13 cellular contexts compared by ENCODE assay signal in genomic region chr9:20512636-20513035, GRCh38.
DNase-seq lines count a peak whose midpoint lies in the region; ATAC-seq and TF ChIP-seq lines count a peak whose summit lies in the region.
"Had no signal": no experiment of that assay in that cellular context is flagged by ENCODE, and none has a peak within 500 bp of the region (broad histone marks: within the 10 kb centered on the region; RNA-seq: fewer than 3 reads in every experiment).

No MANE protein-coding gene starts in this region.

- H2AK5ac ChIP-seq in IMR-90 (ENCODE audit: low read depth, low read length): no peak overlapping the region

- no TSS peak for BruUV-seq in IMR-90 (replicated peaks; lab: Mats Ljungman, UMichigan)

- no peak overlapping the region for H3K9ac ChIP-seq in IMR-90 (ENCODE audit: low read depth, low read length)

- H3K23ac ChIP-seq in IMR-90 (ENCODE audit: low read depth, low read length): no peak overlapping the region

- no peak for TF ChIP-seq CTCF in IMR-90 (conservative IDR thresholded peaks at IDR 0.05; ENCODE audit: low read depth, low read length)
- no peak for TF ChIP-seq CTCF in psoas muscle (IDR thresholded peaks at IDR 0.05)

- H2AK9ac ChIP-seq in IMR-90 (replicated peaks; ENCODE audit: low read depth, low read length, poor library complexity): no peak overlapping the region

- H3K79me1 ChIP-seq in IMR-90 (ENCODE audit: low read depth in 1 of 2, low read length in 2 of 2): peaks cover 13 to 33% of the 10 kb centered on the region in 2 experiments; a peak in 3 of 4 replicates

- no peak overlapping the region for H4K5ac ChIP-seq in IMR-90 (ENCODE audit: low read depth, low read length)

- no peaks in the 10 kb centered on the region for H3K9me1 ChIP-seq in IMR-90 (ENCODE audit: insufficient read depth, low read length)

- intact Hi-C loops in IMR-90 (cut with micrococcal nuclease): no loop called here
- intact Hi-C loops in psoas muscle (cut with DNase I): no loop called here

- no peaks in the 10 kb centered on the region for H3K27me3 Mint-ChIP-seq in activated naive CD4-positive, alpha-beta T cell treated with anti-CD3 and anti-CD28 coated beads, Interleukin-2, amount 50 U/mL, for 24 hours
- no peaks in the 10 kb centered on the region for H3K27me3 Mint-ChIP-seq in central memory CD8-positive, alpha-beta T cell
- H3K27me3 Mint-ChIP-seq: stimulated activated naive B cell treated with anti-CD40 and anti-IgM and Interleukin-4, amounts not matched to agents 10 μg/mL and 1 μg/mL and 100 μg/mL, for 72 hours had no signal

- no peaks in the 10 kb centered on the region for H3K9me3 Mint-ChIP-seq in activated naive CD4-positive, alpha-beta T cell treated with anti-CD3 and anti-CD28 coated beads, Interleukin-2, amount 50 U/mL, for 24 hours
- H3K9me3 Mint-ChIP-seq in central memory CD8-positive, alpha-beta T cell: no peaks in the 10 kb centered on the region

- H3K4me1 Mint-ChIP-seq in activated naive CD4-positive, alpha-beta T cell treated with anti-CD3 and anti-CD28 coated beads, Interleukin-2, amount 50 U/mL, for 24 hours: peaks cover 83% of the 10 kb centered on the region
- peaks cover 76% of the 10 kb centered on the region for H3K4me1 Mint-ChIP-seq in central memory CD8-positive, alpha-beta T cell

- no peak for DNase-seq in activated naive CD4-positive, alpha-beta T cell treated with anti-CD3 and anti-CD28 coated beads, Interleukin-2, amount 50 U/mL, for 16 hours
- peak; percentile 23 for DNase-seq in IMR-90
- no peak for DNase-seq in central memory CD8-positive, alpha-beta T cell (ENCODE audit: low spot score in 2 of 2)
- DNase-seq in psoas muscle: no peak
- DNase-seq in dermis blood vessel endothelial cell: no peak
- DNase-seq in RKO (ENCODE audit: low spot score): no peak
- DNase-seq: BE2C; mesendoderm; stimulated activated CD4-positive, alpha-beta T cell treated with anti-CD3 and anti-CD28 coated beads, Interleukin-2, amount 100 ng/mL, for 48 hours; stimulated activated naive B cell treated with anti-CD40 and anti-IgM and Interleukin-4, amounts not matched to agents 10 μg/mL and 1 μg/mL and 100 μg/mL, for 72 hours had no signal

- no peak for TF ChIP-seq RAD21 in IMR-90 (IDR thresholded peaks at IDR 0.05; ENCODE audit: low read length)

- 80% methylated on average over 1 of the region's 2 CpGs; no CpG with 5 or more reads in 1 of the 2 experiments for WGBS in IMR-90 (ENCODE audit: extremely low coverage in 2 of 2, insufficient read length in 1 of 2), 2 experiments
- 59 to 76% (median 60%) methylated on average over 2 of the region's 2 CpGs for WGBS in psoas muscle, 3 donors

- H3K36me3 ChIP-seq in IMR-90 (ENCODE audit: control insufficient read depth, insufficient read depth, low read length): no peaks in the 10 kb centered on the region
- H3K36me3 ChIP-seq in psoas muscle (ENCODE audit: insufficient read depth in 1 of 2, low read depth in 1 of 2): no peaks in the 10 kb centered on the region
- H3K36me3 ChIP-seq: BE2C, prostate gland had no signal

- no peak overlapping the region for H2BK120ac ChIP-seq in IMR-90 (ENCODE audit: low read depth, low read length)

- in situ Hi-C loops in IMR-90 (cut with MboI; ENCODE audit: low sequenced_read_pairs): no loop called here

- H3K4me3 Mint-ChIP-seq in activated naive CD4-positive, alpha-beta T cell treated with anti-CD3 and anti-CD28 coated beads, Interleukin-2, amount 50 U/mL, for 24 hours: no peak overlapping the region
- H3K4me3 Mint-ChIP-seq in central memory CD8-positive, alpha-beta T cell: no peak overlapping the region
- H3K4me3 Mint-ChIP-seq: stimulated activated naive B cell treated with anti-CD40 and anti-IgM and Interleukin-4, amounts not matched to agents 10 μg/mL and 1 μg/mL and 100 μg/mL, for 72 hours had no signal

- H3K9me3 ChIP-seq in IMR-90 (ENCODE audit: control insufficient read depth, insufficient read depth, low read length) (no peaks in the 10 kb centered on the region), psoas muscle (no peaks in the 10 kb centered on the region)
- H3K9me3 ChIP-seq: BE2C, prostate gland had no signal

- H3K14ac ChIP-seq in IMR-90 (replicated peaks; ENCODE audit: low read depth, low read length): no peak overlapping the region

- CTCF ChIA-PET in IMR-90 (lab: Yijun Ruan, JAX): no interaction called here

- peak; percentile 18; the same call in 1 of the 2 replicates for ATAC-seq in IMR-90 (ENCODE audit: low read depth)
- ATAC-seq in central memory CD8-positive, alpha-beta T cell (replicated peaks; ENCODE audit: extremely low read depth, poor library complexity, severe bottlenecking): no peak
- ATAC-seq in psoas muscle: peak in 3 of 4 donors; percentile 47 to 76 (median 61)
- no peak for ATAC-seq in HG03469 (IDR thresholded peaks at IDR 0.05; ENCODE audit: unreplicated experiment)
- ATAC-seq: stimulated activated naive B cell treated with anti-CD40 and anti-IgM and Interleukin-4, amounts not matched to agents 10 μg/mL and 1 μg/mL and 100 μg/mL, for 72 hours had no signal

- H3K27ac ChIP-seq in IMR-90 (ENCODE audit: insufficient read depth, low read length) (no peak overlapping the region), psoas muscle (no peak overlapping the region)
- H3K27ac ChIP-seq: prostate gland had no signal

- no peak overlapping the region for H4K8ac ChIP-seq in IMR-90 (ENCODE audit: low read depth in 2 of 2, low read length in 2 of 2)

- no peak overlapping the region for H2BK20ac ChIP-seq in IMR-90 (ENCODE audit: low read depth, low read length)

- dilution Hi-C loops in IMR-90 (cut with HindIII; ENCODE audit: low sequenced_read_pairs, unreplicated experiment): no loop called here

- H2BK15ac ChIP-seq in IMR-90 (ENCODE audit: low read depth, low read length): no peak overlapping the region

- H3K56ac ChIP-seq in IMR-90 (ENCODE audit: extremely low read depth, insufficient read depth, low read length): no peak overlapping the region

- H3K27me3 ChIP-seq in IMR-90 (ENCODE audit: control insufficient read depth, insufficient read depth, low read length) (no peaks in the 10 kb centered on the region), psoas muscle (ENCODE audit: insufficient read depth in 3 of 3, low read length in 2 of 3) (no peaks in the 10 kb centered on the region)
- H3K27me3 ChIP-seq: BE2C had no signal

- no peak overlapping the region for H3K4ac ChIP-seq in IMR-90 (ENCODE audit: low read depth, low read length)

- H3K4me3 ChIP-seq in IMR-90 (ENCODE audit: insufficient read depth, low read depth, low read length) (no peak overlapping the region), psoas muscle (no peak overlapping the region)
- H3K4me3 ChIP-seq: prostate gland had no signal

- H2AFZ ChIP-seq in IMR-90 (replicated peaks; ENCODE audit: low read length, poor library complexity): no peak overlapping the region

- H3K4me2 ChIP-seq in IMR-90 (ENCODE audit: low read depth, low read length): no peak overlapping the region

- no peak overlapping the region for H2BK5ac ChIP-seq in IMR-90 (ENCODE audit: low read depth, low read length, poor library complexity, severe bottlenecking)

- TF ChIP-seq POLR2A in IMR-90 (IDR thresholded peaks at IDR 0.05; ENCODE audit: low read depth, low read length): no peak

- H4K91ac ChIP-seq in IMR-90 (ENCODE audit: insufficient read depth, low read depth, low read length): no peak overlapping the region

- H4K20me1 ChIP-seq in IMR-90 (ENCODE audit: insufficient read depth, low read length): peaks cover 8% of the 10 kb centered on the region; the same call in 1 of the 2 replicates

- H3K18ac ChIP-seq in IMR-90 (ENCODE audit: low read depth, low read length): no peak overlapping the region

- H3K4me1 ChIP-seq in IMR-90 (ENCODE audit: control insufficient read depth, insufficient read depth, low read length) (peaks cover 2% of the 10 kb centered on the region; the same call in 1 of the 2 replicates), psoas muscle (peaks cover 9% of the 10 kb centered on the region)
- H3K4me1 ChIP-seq: BE2C, prostate gland had no signal

- H3K27ac Mint-ChIP-seq in activated naive CD4-positive, alpha-beta T cell treated with anti-CD3 and anti-CD28 coated beads, Interleukin-2, amount 50 U/mL, for 24 hours: peak overlapping the region; percentile 19
- H3K27ac Mint-ChIP-seq in central memory CD8-positive, alpha-beta T cell (ENCODE audit: low read depth): peak overlapping the region; percentile 68
- H3K27ac Mint-ChIP-seq: stimulated activated naive B cell treated with anti-CD40 and anti-IgM and Interleukin-4, amounts not matched to agents 10 μg/mL and 1 μg/mL and 100 μg/mL, for 72 hours had no signal

- POLR2A ChIA-PET in IMR-90 (lab: Charles Lee; ENCODE audit: unreplicated experiment): no interaction called here

- peaks cover 7% of the 10 kb centered on the region for H3K36me3 Mint-ChIP-seq in activated naive CD4-positive, alpha-beta T cell treated with anti-CD3 and anti-CD28 coated beads, Interleukin-2, amount 50 U/mL, for 24 hours
- no peaks in the 10 kb centered on the region for H3K36me3 Mint-ChIP-seq in central memory CD8-positive, alpha-beta T cell (ENCODE audit: insufficient read depth)

TF ChIP-seq in IMR-90, 13 proteins besides CTCF, POLR2A, EP300 and RAD21:
- TF ChIP-seq CHD1 (IDR thresholded peaks at IDR 0.05; ENCODE audit: low read depth, low read length) (no peak), SMC3 (IDR thresholded peaks at IDR 0.05; ENCODE audit: low read depth, low read length) (no peak), FOS (IDR thresholded peaks at IDR 0.05; ENCODE audit: low read depth, low read length) (no peak), RFX5 (IDR thresholded peaks at IDR 0.05; ENCODE audit: low read depth, low read length) (no peak), CEBPB (IDR thresholded peaks at IDR 0.05; ENCODE audit: low read depth, low read length) (no peak), MXI1 (IDR thresholded peaks at IDR 0.05; ENCODE audit: borderline replicate concordance, low read depth, low read length) (no peak)
- TF ChIP-seq, protein P1, sequence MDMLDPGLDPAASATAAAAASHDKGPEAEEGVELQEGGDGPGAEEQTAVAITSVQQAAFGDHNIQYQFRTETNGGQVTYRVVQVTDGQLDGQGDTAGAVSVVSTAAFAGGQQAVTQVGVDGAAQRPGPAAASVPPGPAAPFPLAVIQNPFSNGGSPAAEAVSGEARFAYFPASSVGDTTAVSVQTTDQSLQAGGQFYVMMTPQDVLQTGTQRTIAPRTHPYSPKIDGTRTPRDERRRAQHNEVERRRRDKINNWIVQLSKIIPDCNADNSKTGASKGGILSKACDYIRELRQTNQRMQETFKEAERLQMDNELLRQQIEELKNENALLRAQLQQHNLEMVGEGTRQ (IDR thresholded peaks at IDR 0.05; ENCODE audit: low read depth, low read length): no peak
- TF ChIP-seq, protein P2, sequence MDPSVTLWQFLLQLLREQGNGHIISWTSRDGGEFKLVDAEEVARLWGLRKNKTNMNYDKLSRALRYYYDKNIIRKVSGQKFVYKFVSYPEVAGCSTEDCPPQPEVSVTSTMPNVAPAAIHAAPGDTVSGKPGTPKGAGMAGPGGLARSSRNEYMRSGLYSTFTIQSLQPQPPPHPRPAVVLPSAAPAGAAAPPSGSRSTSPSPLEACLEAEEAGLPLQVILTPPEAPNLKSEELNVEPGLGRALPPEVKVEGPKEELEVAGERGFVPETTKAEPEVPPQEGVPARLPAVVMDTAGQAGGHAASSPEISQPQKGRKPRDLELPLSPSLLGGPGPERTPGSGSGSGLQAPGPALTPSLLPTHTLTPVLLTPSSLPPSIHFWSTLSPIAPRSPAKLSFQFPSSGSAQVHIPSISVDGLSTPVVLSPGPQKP (IDR thresholded peaks at IDR 0.05; ENCODE audit: borderline replicate concordance, low read depth, low read length): no peak

Comparison
In these comparisons a context has a peak if more than half of its experiments do, and no peak if none do; other contexts are left out.
1. ATAC-seq: peak in IMR-90 (single experiment) and psoas muscle (3 of 4); none in central memory CD8-positive, alpha-beta T cell (single experiment) and HG03469 (single experiment).